ENCODE assay signal across 28 cellular contexts in genomic region chr2:73610111-73610510, GRCh38. TPM values are rescaled to one million over a fixed set of nuclear protein-coding genes. Genes with fewer than 3 reads are reported as not detected.
"Had no signal": no experiment of that assay in that cellular context is flagged by ENCODE, and none has a peak within 500 bp of the region (broad histone marks: within the 10 kb centered on the region; RNA-seq: fewer than 3 reads in every experiment).

No MANE protein-coding gene starts in this region.

- H3K27me3 ChIP-seq: foreskin keratinocyte, pancreas, right atrium auricular region, tibial nerve, upper lobe of left lung had no signal

- H3K27ac ChIP-seq: foreskin keratinocyte, lower lobe of right lung, pancreas, right atrium auricular region, thoracic aorta, tibial nerve, upper lobe of left lung had no signal

- H3K4me3 Mint-ChIP-seq: effector memory CD8-positive, alpha-beta T cell; immature natural killer cell; memory B cell; natural killer cell; stimulated activated effector memory CD8-positive, alpha-beta T cell treated with anti-CD3 and anti-CD28 coated beads, Interleukin-12 subunit alpha, Interleukin-12 subunit beta, amount 100 ng/mL, for 72 hours had no signal

- H3K27ac Mint-ChIP-seq: effector memory CD8-positive, alpha-beta T cell; immature natural killer cell; memory B cell; natural killer cell; progenitor cell of endocrine pancreas; stimulated activated effector memory CD8-positive, alpha-beta T cell treated with anti-CD3 and anti-CD28 coated beads, Interleukin-12 subunit alpha, Interleukin-12 subunit beta, amount 100 ng/mL, for 72 hours had no signal

- H3K36me3 ChIP-seq: right atrium auricular region had no signal

- FAIRE-seq: endometrium, keratinocyte, pancreas, urothelium cell line had no signal

- H3K4me1 ChIP-seq: foreskin keratinocyte, lower lobe of right lung, pancreas, right atrium auricular region, tibial nerve, upper lobe of left lung had no signal

- H3K4me3 ChIP-seq: lower lobe of right lung, pancreas, right atrium auricular region, thoracic aorta, tibial nerve, upper lobe of left lung had no signal

- H3K36me3 Mint-ChIP-seq: natural killer cell; stimulated activated effector memory CD8-positive, alpha-beta T cell treated with anti-CD3 and anti-CD28 coated beads, Interleukin-12 subunit alpha, Interleukin-12 subunit beta, amount 100 ng/mL, for 72 hours had no signal

- H3K4me1 Mint-ChIP-seq: immature natural killer cell; memory B cell; natural killer cell; stimulated activated effector memory CD8-positive, alpha-beta T cell treated with anti-CD3 and anti-CD28 coated beads, Interleukin-12 subunit alpha, Interleukin-12 subunit beta, amount 100 ng/mL, for 72 hours had no signal

- H3K27me3 Mint-ChIP-seq: effector memory CD8-positive, alpha-beta T cell; memory B cell; progenitor cell of endocrine pancreas had no signal

- DNase-seq: cortex of kidney; effector memory CD8-positive, alpha-beta T cell; erythroblast; foreskin keratinocyte; hypothalamus; immature natural killer cell; left ventricle myocardium superior; lower lobe of right lung; natural killer cell; occipital lobe; pancreas; stimulated activated CD4-positive, alpha-beta T cell treated with anti-CD3 and anti-CD28 coated beads, Interleukin-2, amount 100 ng/mL, for 24 hours; stimulated activated CD4-positive, alpha-beta T cell treated with anti-CD3 and anti-CD28 coated beads, Interleukin-4, amount 100 ng/mL, for 24 hours; stimulated activated naive CD4-positive, alpha-beta T cell treated with Interleukin-2 at 50 U/mL for 16 hours; upper lobe of left lung had no signal

- H3K9me3 ChIP-seq: lower lobe of right lung, pancreas, right atrium auricular region, thoracic aorta, tibial nerve, upper lobe of left lung had no signal

- ATAC-seq: effector memory CD8-positive, alpha-beta T cell; foreskin keratinocyte; left ventricle myocardium superior; lower lobe of right lung; natural killer cell; sciatic nerve; stimulated activated effector memory CD8-positive, alpha-beta T cell treated with anti-CD3 and anti-CD28 coated beads, Interleukin-12 subunit alpha, Interleukin-12 subunit beta, amount 100 ng/mL, for 72 hours had no signal

- H3K9me3 Mint-ChIP-seq: effector memory CD8-positive, alpha-beta T cell; immature natural killer cell; memory B cell; natural killer cell; stimulated activated effector memory CD8-positive, alpha-beta T cell treated with anti-CD3 and anti-CD28 coated beads, Interleukin-12 subunit alpha, Interleukin-12 subunit beta, amount 100 ng/mL, for 72 hours had no signal

RNA-seq across cellular contexts. Expression of gene NAT8, which starts 32.1 kb away (rescaled TPM):
- total RNA-seq: dermis microvascular lymphatic vessel endothelial cell, foreskin keratinocyte, left ventricle myocardium superior, lower lobe of right lung, mononuclear cell, natural killer cell, occipital lobe, pancreas, progenitor cell of endocrine pancreas, right atrium auricular region, sciatic nerve, skeletal muscle tissue, thoracic aorta, tibial nerve, upper lobe of left lung had no signal
